ENCODE assay signal across 11 cellular contexts in genomic region chr4:143355540-143356217, GRCh38. TPM values are rescaled to one million over a fixed set of nuclear protein-coding genes. Genes with fewer than 3 reads are reported as not detected.
DNase-seq lines count a peak whose midpoint lies in the region; ATAC-seq and TF ChIP-seq lines count a peak whose summit lies in the region.
"Had no signal": no experiment of that assay in that cellular context is flagged by ENCODE, and none has a peak within 500 bp of the region (broad histone marks: within the 10 kb centered on the region; RNA-seq: fewer than 3 reads in every experiment).

No MANE protein-coding gene starts in this region.

- POLR2A ChIA-PET in SK-N-SH (lab: Yijun Ruan, JAX), result interaction anchor here (0.6 to 1.0 kb wide), 2 partner anchors 20 to 37 kb away, joined by 3 read pairs; no protein-coding TSS in a partner anchor

- H3K27me3 ChIP-seq in SK-N-SH (ENCODE audit: insufficient read depth) (no peaks in the 10 kb centered on the region), gastrocnemius medialis (no peaks in the 10 kb centered on the region)

- H3K4me3 Mint-ChIP-seq in glutamatergic neuron (ENCODE audit: unreplicated experiment), result no peak overlapping the region
- H3K4me3 Mint-ChIP-seq: T-helper 17 cell had no signal

- H3K9me3 ChIP-seq in SK-N-SH, result no peaks in the 10 kb centered on the region
- H3K9me3 ChIP-seq in gastrocnemius medialis, result no peaks in the 10 kb centered on the region

- H3K9ac ChIP-seq in SK-N-SH, result no peak overlapping the region
- H3K9ac ChIP-seq: parathyroid adenoma had no signal

- no peaks in the 10 kb centered on the region for H3K9me2 ChIP-seq in SK-N-SH

- H3K79me2 ChIP-seq in SK-N-SH (ENCODE audit: insufficient read depth), result peaks cover 27% of the 10 kb centered on the region
- H3K79me2 ChIP-seq: parathyroid adenoma had no signal

- no peak for TF ChIP-seq RAD21 in SK-N-SH (IDR thresholded peaks at IDR 0.05; ENCODE audit: low read length)

- H3K4me3 ChIP-seq in SK-N-SH (ENCODE audit: low read depth in 2 of 2, low read length in 1 of 2) (no peak overlapping the region), gastrocnemius medialis (no peak overlapping the region)

- peak overlapping the region in 1 of 2 experiments; percentile 85; a peak in 2 of 4 replicates for H3K27ac ChIP-seq in SK-N-SH (ENCODE audit: low read depth in 2 of 2, low read length in 1 of 2)
- peak overlapping the region; percentile 31 to 69 (median 52) for H3K27ac ChIP-seq in gastrocnemius medialis
- H3K27ac ChIP-seq: parathyroid adenoma had no signal

- H2AFZ ChIP-seq in SK-N-SH (ENCODE audit: low read depth), result no peak overlapping the region
- H2AFZ ChIP-seq: parathyroid adenoma had no signal

- CTCF ChIA-PET in SK-N-SH (lab: Yijun Ruan, JAX), result no interaction called here

- TF ChIP-seq CTCF in SK-N-SH (IDR thresholded peaks at IDR 0.05) (no peak), glutamatergic neuron (IDR thresholded peaks at IDR 0.05; ENCODE audit: partially characterized antibody, unreplicated experiment) (no peak), gastrocnemius medialis (IDR thresholded peaks at IDR 0.05 in 4 of 5, conservative IDR thresholded peaks at IDR 0.05 in 1 of 5) (no peak)

- no peaks in the 10 kb centered on the region; the same call in 1 of the 2 replicates for H4K20me1 ChIP-seq in SK-N-SH (ENCODE audit: insufficient read depth)

- ATAC-seq in gastrocnemius medialis (peak; percentile 74 to 76), HG02759 (IDR thresholded peaks at IDR 0.05; ENCODE audit: unreplicated experiment) (no peak)
- ATAC-seq: T-helper 17 cell had no signal

- intact Hi-C loops in gastrocnemius medialis (cut with DNase I; ENCODE audit: low total_unique reads), result no loop called here

- H3K36me3 ChIP-seq in SK-N-SH (replicated peaks in 1 of 2; ENCODE audit: control insufficient read depth in 1 of 2, insufficient read depth in 2 of 2, low read length in 1 of 2), result no peaks in the 10 kb centered on the region
- H3K36me3 ChIP-seq in gastrocnemius medialis, result no peaks in the 10 kb centered on the region

- H3K4me1 Mint-ChIP-seq in glutamatergic neuron (ENCODE audit: low read depth, unreplicated experiment), result peaks cover 56% of the 10 kb centered on the region

- peak overlapping the region; percentile 48 for H3K27ac Mint-ChIP-seq in glutamatergic neuron (ENCODE audit: unreplicated experiment)
- H3K27ac Mint-ChIP-seq: T-helper 17 cell had no signal

- H3K4me1 ChIP-seq in SK-N-SH (ENCODE audit: control insufficient read depth in 1 of 2, insufficient read depth in 2 of 2, low read depth in 1 of 2, low read length in 1 of 2), result peaks cover 32 to 68% of the 10 kb centered on the region in 2 experiments; a peak in 3 of 4 replicates
- peaks cover 87 to 95% of the 10 kb centered on the region in 2 donors for H3K4me1 ChIP-seq in gastrocnemius medialis

- peaks cover 12% of the 10 kb centered on the region for H3F3A ChIP-seq in SK-N-SH (replicated peaks; ENCODE audit: insufficient read depth)

- no peaks in the 10 kb centered on the region for H3K27me3 Mint-ChIP-seq in glutamatergic neuron (ENCODE audit: unreplicated experiment)

- peaks cover 2% of the 10 kb centered on the region for H3K9me3 Mint-ChIP-seq in glutamatergic neuron (ENCODE audit: unreplicated experiment)

- DNase-seq in GM03348 (ENCODE audit: low spot score) (peak; percentile 33), SK-N-SH (no peak), glutamatergic neuron (no peak), gastrocnemius medialis (no peak), mucosa of gallbladder (ENCODE audit: low spot score) (no peak), HT-29 (ENCODE audit: low spot score) (no peak), midbrain (lab: John Stamatoyannopoulos, UW) (no peak)
- DNase-seq: NCI-H187, T-helper 17 cell had no signal

- in situ Hi-C loops in gastrocnemius medialis (cut with MboI; ENCODE audit: low sequenced_read_pairs in 4 of 4), result no loop called here

- WGBS in SK-N-SH (ENCODE audit: low lambda C conversion rate), result 90% methylated on average over 6 of the region's 6 CpGs

- no peaks in the 10 kb centered on the region for H3K36me3 Mint-ChIP-seq in glutamatergic neuron (ENCODE audit: unreplicated experiment)

- no peak for TF ChIP-seq EP300 in SK-N-SH (IDR thresholded peaks at IDR 0.05; ENCODE audit: borderline replicate concordance in 1 of 2, low read depth in 1 of 2, low read length in 1 of 2)

- H3K4me2 ChIP-seq in SK-N-SH, result no peak overlapping the region

- no peak for TF ChIP-seq POLR2A in gastrocnemius medialis (IDR thresholded peaks at IDR 0.05)

TF ChIP-seq in SK-N-SH, 30 proteins besides CTCF, POLR2A, EP300 and RAD21:
- TF ChIP-seq JUND (IDR thresholded peaks at IDR 0.05), result peak; percentile 34; the same call in 1 of the 2 replicates
- TF ChIP-seq MXI1 (IDR thresholded peaks at IDR 0.05; ENCODE audit: low read depth, low read length), result no peak
- TF ChIP-seq FOSL2 (IDR thresholded peaks at IDR 0.05; ENCODE audit: borderline replicate concordance, low read depth), result peak; percentile 55; the same call in 1 of the 2 replicates
- 0 out of 2 replicates have a peak, but pooled peaks have one; percentile 35 for TF ChIP-seq TEAD4 (IDR thresholded peaks at IDR 0.05; ENCODE audit: borderline replicate concordance, insufficient read depth)
- TF ChIP-seq, protein P1, sequence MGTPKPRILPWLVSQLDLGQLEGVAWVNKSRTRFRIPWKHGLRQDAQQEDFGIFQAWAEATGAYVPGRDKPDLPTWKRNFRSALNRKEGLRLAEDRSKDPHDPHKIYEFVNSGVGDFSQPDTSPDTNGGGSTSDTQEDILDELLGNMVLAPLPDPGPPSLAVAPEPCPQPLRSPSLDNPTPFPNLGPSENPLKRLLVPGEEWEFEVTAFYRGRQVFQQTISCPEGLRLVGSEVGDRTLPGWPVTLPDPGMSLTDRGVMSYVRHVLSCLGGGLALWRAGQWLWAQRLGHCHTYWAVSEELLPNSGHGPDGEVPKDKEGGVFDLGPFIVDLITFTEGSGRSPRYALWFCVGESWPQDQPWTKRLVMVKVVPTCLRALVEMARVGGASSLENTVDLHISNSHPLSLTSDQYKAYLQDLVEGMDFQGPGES (IDR thresholded peaks at IDR 0.05; ENCODE audit: low read depth, low read length), result no peak
- TF ChIP-seq EZH2phosphoT487 (IDR thresholded peaks at IDR 0.05; ENCODE audit: borderline replicate concordance, low read depth), result no peak
- TF ChIP-seq TCF12 (IDR thresholded peaks at IDR 0.05), result peak; percentile 41
- TF ChIP-seq ELF1 (IDR thresholded peaks at IDR 0.05), result no peak

RNA-seq across cellular contexts. Expression of gene GAB1, which starts 19.0 kb away (rescaled TPM):
- polyA plus RNA-seq in SK-N-SH (2012; rRNA removed), result 3.7 and 4.4 TPM in 2 replicates
- polyA plus RNA-seq in SK-N-SH (2012; cell fraction: cytosol; rRNA removed), result 4.0 and 4.1 TPM in 2 replicates
- 6.2 and 7.7 TPM in 2 replicates for polyA plus RNA-seq in SK-N-SH (2012; cell fraction: nucleus; rRNA removed)
- total RNA-seq in glutamatergic neuron (ENCODE audit: unreplicated experiment), result 29.7 TPM
- 10 to 100 TPM; 11.4 to 27.9 (median 26.6) TPM for total RNA-seq in gastrocnemius medialis
- 47.9 TPM for total RNA-seq in mucosa of gallbladder
- total RNA-seq in HT-29 (2014; rRNA removed; shearing (Covaris generic)), result 7.8 and 8.7 TPM in 2 replicates
